ENCODE assay signal across 18 cellular contexts in genomic region chr1:5634893-5635292, GRCh38.
A peak's percentile ranks its signal among the peaks of the same experiment; 100 is the strongest.
DNase-seq lines count a peak whose midpoint lies in the region; TF ChIP-seq lines count a peak whose summit lies in the region.
"Had no signal": no experiment of that assay in that cellular context is flagged by ENCODE, and none has a peak within 500 bp of the region (broad histone marks: within the 10 kb centered on the region; RNA-seq: fewer than 3 reads in every experiment).

No MANE protein-coding gene starts in this region.

- no peaks in the 10 kb centered on the region for H3K27me3 Mint-ChIP-seq in activated CD4-positive, alpha-beta memory T cell treated with anti-CD3 and anti-CD28 coated beads, Interleukin-2, amount 10 ng/mL, durations not matched to agents 7 days and 5 days
- H3K27me3 Mint-ChIP-seq in activated CD4-positive, alpha-beta memory T cell treated with anti-CD3 and anti-CD28 coated beads for 36 hours, result peaks cover 12% of the 10 kb centered on the region
- peaks cover 2 to 4% (median 4%) of the 10 kb centered on the region in 3 donors for H3K27me3 Mint-ChIP-seq in CD14-positive monocyte (ENCODE audit: low read depth in 3 of 3)

- no peak for TF ChIP-seq POLR2A in vagina (IDR thresholded peaks at IDR 0.05)

- H3K9me3 ChIP-seq in vagina, result no peaks in the 10 kb centered on the region

- no peak overlapping the region for H3K27ac Mint-ChIP-seq in activated CD4-positive, alpha-beta memory T cell treated with anti-CD3 and anti-CD28 coated beads, Interleukin-2, amount 10 ng/mL, durations not matched to agents 7 days and 5 days
- H3K27ac Mint-ChIP-seq in activated CD4-positive, alpha-beta memory T cell treated with anti-CD3 and anti-CD28 coated beads for 36 hours, result no peak overlapping the region
- H3K27ac Mint-ChIP-seq in CD14-positive monocyte, result no peak overlapping the region
- H3K27ac Mint-ChIP-seq: B cell; CD4-positive, alpha-beta T cell; CD8-positive, alpha-beta memory T cell; GM23338; H9 had no signal

- intact Hi-C loops in activated CD4-positive, alpha-beta memory T cell treated with anti-CD3 and anti-CD28 coated beads for 36 hours (cut with micrococcal nuclease), result no loop called here
- intact Hi-C loops in vagina (cut with DNase I) (no loop called here), CD14-positive monocyte (cut with micrococcal nuclease) (no loop called here)

- no peaks in the 10 kb centered on the region for H3K36me3 Mint-ChIP-seq in activated CD4-positive, alpha-beta memory T cell treated with anti-CD3 and anti-CD28 coated beads, Interleukin-2, amount 10 ng/mL, durations not matched to agents 7 days and 5 days (ENCODE audit: low read depth)
- no peaks in the 10 kb centered on the region for H3K36me3 Mint-ChIP-seq in activated CD4-positive, alpha-beta memory T cell treated with anti-CD3 and anti-CD28 coated beads for 36 hours
- no peaks in the 10 kb centered on the region for H3K36me3 Mint-ChIP-seq in CD14-positive monocyte

- H3K4me1 ChIP-seq in vagina, result no peaks in the 10 kb centered on the region

- TF ChIP-seq CTCF in coronary artery (IDR thresholded peaks at IDR 0.05) (no peak), vagina (IDR thresholded peaks at IDR 0.05) (no peak), CD14-positive monocyte (IDR thresholded peaks at IDR 0.05) (no peak)

- H3K9me3 Mint-ChIP-seq in activated CD4-positive, alpha-beta memory T cell treated with anti-CD3 and anti-CD28 coated beads, Interleukin-2, amount 10 ng/mL, durations not matched to agents 7 days and 5 days, result peaks cover 5% of the 10 kb centered on the region
- H3K9me3 Mint-ChIP-seq in activated CD4-positive, alpha-beta memory T cell treated with anti-CD3 and anti-CD28 coated beads for 36 hours, result no peaks in the 10 kb centered on the region
- H3K9me3 Mint-ChIP-seq in CD14-positive monocyte, result peaks cover 0 to 5% (median 3%) of the 10 kb centered on the region in 7 donors

- peak; percentile 1 for DNase-seq in activated CD4-positive, alpha-beta memory T cell treated with anti-CD3 and anti-CD28 coated beads, Interleukin-2, amount 10 ng/mL, durations not matched to agents 7 days and 5 days
- DNase-seq in activated CD4-positive, alpha-beta memory T cell treated with anti-CD3 and anti-CD28 coated beads for 36 hours, result no peak
- DNase-seq in coronary artery (ENCODE audit: low spot score) (peak; percentile 47), mesenteric fat pad (ENCODE audit: low spot score) (peak; percentile 51), vagina (ENCODE audit: extremely low spot score in 2 of 2) (peak; percentile 74 to 77), CD14-positive monocyte (ENCODE audit: low spot score) (no peak), kidney tubule cell (ENCODE audit: low spot score) (no peak)
- DNase-seq: CD4-positive, alpha-beta T cell; CD8-positive, alpha-beta memory T cell; DMS53; DMS79 treated with DMSO at 0.1 percent for 48 hours; GF-D8; H9 had no signal

- H3K27ac ChIP-seq in coronary artery (no peak overlapping the region), vagina (no peak overlapping the region)
- H3K27ac ChIP-seq: 22Rv1, BLaER1, C4-2B had no signal

- H3K36me3 ChIP-seq in vagina, result no peaks in the 10 kb centered on the region
- H3K36me3 ChIP-seq: BLaER1 had no signal

- POLR2A ChIA-PET in activated CD4-positive, alpha-beta memory T cell treated with anti-CD3 and anti-CD28 coated beads, Interleukin-2, amount 10 ng/mL, durations not matched to agents 7 days and 5 days (lab: Charles Lee), result no interaction called here
- POLR2A ChIA-PET in activated CD4-positive, alpha-beta memory T cell treated with anti-CD3 and anti-CD28 coated beads for 36 hours (lab: Charles Lee), result no interaction called here

- no peak overlapping the region for H3K4me3 Mint-ChIP-seq in activated CD4-positive, alpha-beta memory T cell treated with anti-CD3 and anti-CD28 coated beads, Interleukin-2, amount 10 ng/mL, durations not matched to agents 7 days and 5 days
- no peak overlapping the region for H3K4me3 Mint-ChIP-seq in activated CD4-positive, alpha-beta memory T cell treated with anti-CD3 and anti-CD28 coated beads for 36 hours
- H3K4me3 Mint-ChIP-seq in CD14-positive monocyte, result no peak overlapping the region
- H3K4me3 Mint-ChIP-seq: B cell; CD4-positive, alpha-beta T cell; CD8-positive, alpha-beta memory T cell; GM23338; H9 had no signal

- H3K4me1 Mint-ChIP-seq in activated CD4-positive, alpha-beta memory T cell treated with anti-CD3 and anti-CD28 coated beads, Interleukin-2, amount 10 ng/mL, durations not matched to agents 7 days and 5 days, result no peaks in the 10 kb centered on the region
- peaks cover 6% of the 10 kb centered on the region for H3K4me1 Mint-ChIP-seq in activated CD4-positive, alpha-beta memory T cell treated with anti-CD3 and anti-CD28 coated beads for 36 hours (ENCODE audit: low read depth)
- H3K4me1 Mint-ChIP-seq in CD14-positive monocyte, result no peaks in the 10 kb centered on the region
- H3K4me1 Mint-ChIP-seq: B cell had no signal

- H3K27me3 ChIP-seq in vagina, result no peaks in the 10 kb centered on the region
- H3K27me3 ChIP-seq: BLaER1 had no signal

- H3K4me3 ChIP-seq in coronary artery, result no peak overlapping the region
- H3K4me3 ChIP-seq in vagina, result no peak overlapping the region
- H3K4me3 ChIP-seq: BLaER1, GM23338 had no signal

- CTCF ChIA-PET in activated CD4-positive, alpha-beta memory T cell treated with anti-CD3 and anti-CD28 coated beads, Interleukin-2, amount 10 ng/mL, durations not matched to agents 7 days and 5 days (lab: Charles Lee), result no interaction called here
- CTCF ChIA-PET in activated CD4-positive, alpha-beta memory T cell treated with anti-CD3 and anti-CD28 coated beads for 36 hours (lab: Charles Lee), result no interaction called here

Comparison
In these comparisons a context has a peak if more than half of its experiments do, and no peak if none do; other contexts are left out.
1. DNase-seq: peak in activated CD4-positive, alpha-beta memory T cell treated with anti-CD3 and anti-CD28 coated beads, Interleukin-2, amount 10 ng/mL, durations not matched to agents 7 days and 5 days (single experiment), coronary artery (single experiment), mesenteric fat pad (single experiment) and vagina (2 of 2); none in activated CD4-positive, alpha-beta memory T cell treated with anti-CD3 and anti-CD28 coated beads for 36 hours (single experiment), CD14-positive monocyte (single experiment) and kidney tubule cell (single experiment).